Comparison of ENCODE assay signal across 30 cellular contexts in genomic region chr1:186492531-186493291, GRCh38. TPM values are rescaled to one million over a fixed set of nuclear protein-coding genes. Genes with fewer than 3 reads are reported as not detected.
DNase-seq lines count a peak whose midpoint lies in the region; ATAC-seq, FAIRE-seq and TF ChIP-seq lines count a peak whose summit lies in the region.
"Had no signal": no experiment of that assay in that cellular context is flagged by ENCODE, and none has a peak within 500 bp of the region (broad histone marks: within the 10 kb centered on the region; RNA-seq: fewer than 3 reads in every experiment).

No MANE protein-coding gene starts in this region.

- H3K9ac ChIP-seq in endothelial cell of umbilical vein (replicated peaks; ENCODE audit: extremely low read depth, insufficient read depth, low read length) = peak overlapping the region; percentile 62

- H3K4me3 Mint-ChIP-seq in WTC11 = no peak overlapping the region
- H3K4me3 Mint-ChIP-seq: activated CD4-positive, alpha-beta T cell treated with anti-CD3 and anti-CD28 coated beads for 36 hours; activated naive CD4-positive, alpha-beta T cell treated with anti-CD3 and anti-CD28 coated beads, Interleukin-2, amount 10 ng/mL, durations not matched to agents 7 days and 5 days; CD4-positive, alpha-beta memory T cell; natural killer cell treated with Interleukin-12 subunit alpha and Interleukin-12 subunit beta and Interleukin-15 and Interleukin-18, amount 100 ng/mL, for 72 hours had no signal

- H3K27me3 Mint-ChIP-seq in WTC11 (ENCODE audit: low read depth) = no peaks in the 10 kb centered on the region
- H3K27me3 Mint-ChIP-seq: activated CD4-positive, alpha-beta T cell treated with anti-CD3 and anti-CD28 coated beads for 36 hours; activated naive CD4-positive, alpha-beta T cell treated with anti-CD3 and anti-CD28 coated beads, Interleukin-2, amount 10 ng/mL, durations not matched to agents 7 days and 5 days; CD4-positive, alpha-beta memory T cell had no signal

- no peaks in the 10 kb centered on the region for H3K79me2 ChIP-seq in ACC112 (ENCODE audit: control insufficient read depth, insufficient read depth, low read length, unreplicated experiment)
- H3K79me2 ChIP-seq in endothelial cell of umbilical vein (ENCODE audit: control insufficient read depth, insufficient read depth, low read length) = no peaks in the 10 kb centered on the region

- peak overlapping the region; percentile 84 for H3K4me2 ChIP-seq in endothelial cell of umbilical vein (ENCODE audit: insufficient read depth, low read length)

- no peaks in the 10 kb centered on the region for H3K9me3 ChIP-seq in endothelial cell of umbilical vein (replicated peaks; ENCODE audit: control insufficient read depth, insufficient read depth, low read length)
- H3K9me3 ChIP-seq: pancreas, right atrium auricular region had no signal

- H3K36me3 ChIP-seq in ACC112 (ENCODE audit: insufficient read depth, low read length) = no peaks in the 10 kb centered on the region
- H3K36me3 ChIP-seq in endothelial cell of umbilical vein (ENCODE audit: control insufficient read depth in 2 of 2, extremely low read depth in 1 of 2, insufficient read depth in 2 of 2, low read length in 2 of 2) = no peaks in the 10 kb centered on the region
- H3K36me3 ChIP-seq: pancreas, right atrium auricular region had no signal

- H3K4me1 ChIP-seq in ACC112 (ENCODE audit: control insufficient read depth, insufficient read depth, low read length, unreplicated experiment) (peaks cover 31% of the 10 kb centered on the region), endothelial cell of umbilical vein (ENCODE audit: control insufficient read depth, extremely low read depth, insufficient read depth, low read length) (peaks cover 17% of the 10 kb centered on the region), foreskin keratinocyte (peaks cover 21% of the 10 kb centered on the region)
- H3K4me1 ChIP-seq: pancreas, right atrium auricular region had no signal

- no peak for TF ChIP-seq POLR2A in endothelial cell of umbilical vein (IDR thresholded peaks at IDR 0.05; ENCODE audit: low read depth, low read length)

- H3K36me3 Mint-ChIP-seq in WTC11 = no peaks in the 10 kb centered on the region
- H3K36me3 Mint-ChIP-seq: activated naive CD4-positive, alpha-beta T cell treated with anti-CD3 and anti-CD28 coated beads, Interleukin-2, amount 10 ng/mL, durations not matched to agents 7 days and 5 days; CD4-positive, alpha-beta memory T cell; natural killer cell treated with Interleukin-12 subunit alpha and Interleukin-12 subunit beta and Interleukin-15 and Interleukin-18, amount 100 ng/mL, for 72 hours had no signal

- no peak overlapping the region for H3K27ac Mint-ChIP-seq in WTC11
- H3K27ac Mint-ChIP-seq: activated CD4-positive, alpha-beta T cell treated with anti-CD3 and anti-CD28 coated beads for 36 hours; activated naive CD4-positive, alpha-beta T cell treated with anti-CD3 and anti-CD28 coated beads, Interleukin-2, amount 10 ng/mL, durations not matched to agents 7 days and 5 days; CD4-positive, alpha-beta memory T cell; natural killer cell treated with Interleukin-12 subunit alpha and Interleukin-12 subunit beta and Interleukin-15 and Interleukin-18, amount 100 ng/mL, for 72 hours had no signal

- BruUV-seq in endothelial cell of umbilical vein (replicated peaks; lab: Mats Ljungman, UMichigan) = no TSS peak

- peak; percentile 35 for DNase-seq in M059J (ENCODE audit: low read depth)
- peak; percentile 59 for DNase-seq in endothelial cell of umbilical vein (ENCODE audit: low read depth, low spot score)
- peak; percentile 48 for DNase-seq in non-pigmented ciliary epithelial cell (ENCODE audit: low read depth)
- DNase-seq in AG08396 (ENCODE audit: low spot score) = no peak
- no peak for DNase-seq in foreskin keratinocyte
- no peak for DNase-seq in WTC11 (ENCODE audit: low spot score)
- no peak for DNase-seq in ACHN
- DNase-seq: activated CD4-positive, alpha-beta T cell treated with anti-CD3 and anti-CD28 coated beads for 36 hours; activated CD8-positive, alpha-beta memory T cell treated with anti-CD3 and anti-CD28 coated beads for 24 hours; activated naive CD4-positive, alpha-beta T cell treated with anti-CD3 and anti-CD28 coated beads, Interleukin-2, amount 10 ng/mL, durations not matched to agents 7 days and 5 days; activated T-cell treated with anti-CD3 and anti-CD28 coated beads, Interleukin-2, amount 50 U/mL, for 48 hours; anterior cingulate cortex; CD4-positive, alpha-beta memory T cell; effector CD4-positive, alpha-beta T cell; GDM1; H7; left cardiac atrium; MV-4-11; NCI-H1694; NCI-H82; pancreas; stimulated activated CD8-positive, alpha-beta memory T cell treated with anti-CD3 and anti-CD28 coated beads, Interleukin-4, amount 100 ng/mL, for 48 hours had no signal

- in situ Hi-C loops in ACHN (cut with HindIII; ENCODE audit: low pct_ligation_motif_present, low pct_unique_long_range_greater_than_20kb, low sequenced_read_pairs) = no loop called here

- H3K9me1 ChIP-seq in endothelial cell of umbilical vein (replicated peaks; ENCODE audit: control insufficient read depth, extremely low read depth, insufficient read depth, low read length) = no peaks in the 10 kb centered on the region

- dilution Hi-C loops in endothelial cell of umbilical vein (cut with MboI; ENCODE audit: extremely low pct_ligation_motif_present, low sequenced_read_pairs) = no loop called here

- TF ChIP-seq CTCF in endothelial cell of umbilical vein (IDR thresholded peaks at IDR 0.05; ENCODE audit: extremely low read depth in 1 of 2, insufficient read depth in 1 of 2, low read depth in 1 of 2, low read length in 2 of 2) (no peak), foreskin keratinocyte (conservative IDR thresholded peaks at IDR 0.05) (no peak), WTC11 (IDR thresholded peaks at IDR 0.05) (no peak)

- CTCF ChIA-PET in endothelial cell of umbilical vein (lab: Charles Lee) = interaction anchor here (0.8 to 1.4 kb wide), 4 partner anchors 9 to 190 kb away, joined by 5 to 8 read pairs (median 7); no protein-coding TSS in a partner anchor
- CTCF ChIA-PET in WTC11 (lab: Charles Lee) = interaction anchor here (0.8 kb wide), 1 partner anchor 22 kb away, joined by 3 read pairs; no protein-coding TSS in a partner anchor

- H3K9me3 Mint-ChIP-seq in WTC11 = peaks cover 3% of the 10 kb centered on the region; the same call in 1 of the 2 replicates
- H3K9me3 Mint-ChIP-seq: activated naive CD4-positive, alpha-beta T cell treated with anti-CD3 and anti-CD28 coated beads, Interleukin-2, amount 10 ng/mL, durations not matched to agents 7 days and 5 days; natural killer cell treated with Interleukin-12 subunit alpha and Interleukin-12 subunit beta and Interleukin-15 and Interleukin-18, amount 100 ng/mL, for 72 hours had no signal

- H3K4me1 Mint-ChIP-seq in WTC11 = no peaks in the 10 kb centered on the region
- H3K4me1 Mint-ChIP-seq: activated naive CD4-positive, alpha-beta T cell treated with anti-CD3 and anti-CD28 coated beads, Interleukin-2, amount 10 ng/mL, durations not matched to agents 7 days and 5 days; CD4-positive, alpha-beta memory T cell had no signal

- ATAC-seq in foreskin keratinocyte (no peak), WTC11 (no peak)
- ATAC-seq: activated CD4-positive, alpha-beta T cell treated with anti-CD3 and anti-CD28 coated beads for 36 hours; esophagus mucosa; K562; left cardiac atrium; natural killer cell treated with Interleukin-12 subunit alpha and Interleukin-12 subunit beta and Interleukin-15 and Interleukin-18, amount 100 ng/mL, for 72 hours; pancreas; Right ventricle myocardium inferior had no signal

- no peaks in the 10 kb centered on the region for H4K20me1 ChIP-seq in endothelial cell of umbilical vein (replicated peaks; ENCODE audit: control insufficient read depth, extremely low read depth, insufficient read depth, low read length)

- peak overlapping the region; percentile 46 for H3K4me3 ChIP-seq in ACC112 (ENCODE audit: low read depth, low read length)
- H3K4me3 ChIP-seq in endothelial cell of umbilical vein (replicated peaks in 1 of 3; ENCODE audit: insufficient read depth in 1 of 3, low read depth in 1 of 3, low read length in 3 of 3) = peak overlapping the region in 1 of 3 experiments; percentile 35
- H3K4me3 ChIP-seq: K562, pancreas, right atrium auricular region had no signal

- POLR2A ChIA-PET in endothelial cell of umbilical vein (lab: Charles Lee) = no interaction called here
- POLR2A ChIA-PET in WTC11 (lab: Charles Lee) = no interaction called here

- peak; percentile 72 for FAIRE-seq in endothelial cell of umbilical vein (lab: Jason Lieb, UNC)
- FAIRE-seq: K562, pancreas had no signal

- intact Hi-C loops in endothelial cell of umbilical vein (cut with micrococcal nuclease) = no loop called here

- H2AFZ ChIP-seq in ACC112 (ENCODE audit: low read length, unreplicated experiment) (peak overlapping the region; percentile 88), endothelial cell of umbilical vein (ENCODE audit: low read depth, low read length) (peak overlapping the region; percentile 42)

- peak overlapping the region; percentile 53 for H3K27ac ChIP-seq in ACC112 (ENCODE audit: low read depth, low read length)
- H3K27ac ChIP-seq in endothelial cell of umbilical vein (ENCODE audit: insufficient read depth, low read depth, low read length) = peak overlapping the region; percentile 32
- no peak overlapping the region for H3K27ac ChIP-seq in foreskin keratinocyte
- H3K27ac ChIP-seq: pancreas, right atrium auricular region had no signal

- H3K27me3 ChIP-seq in ACC112 (ENCODE audit: insufficient read depth, low read length) = no peaks in the 10 kb centered on the region
- H3K27me3 ChIP-seq in endothelial cell of umbilical vein (ENCODE audit: control insufficient read depth in 2 of 2, insufficient read depth in 2 of 2, low read length in 2 of 2) = no peaks in the 10 kb centered on the region
- no peaks in the 10 kb centered on the region for H3K27me3 ChIP-seq in foreskin keratinocyte
- H3K27me3 ChIP-seq: pancreas, right atrium auricular region had no signal

TF ChIP-seq in endothelial cell of umbilical vein, 7 proteins besides CTCF, POLR2A, EP300 and RAD21 (continues in another document):
- peak; percentile 85 for TF ChIP-seq GATA2 (IDR thresholded peaks at IDR 0.05; ENCODE audit: insufficient read depth, insufficient read length, low read depth, low read length)

TF ChIP-seq in WTC11, 78 proteins besides CTCF, POLR2A, EP300 and RAD21 (continues in another document):
- TF ChIP-seq MYBL2 (CRISPR knock-in tag; IDR thresholded peaks at IDR 0.05) = no peak
- TF ChIP-seq ZNF396 (CRISPR knock-in tag; IDR thresholded peaks at IDR 0.05; ENCODE audit: borderline replicate concordance) = no peak

RNA-seq across cellular contexts. Expression of gene PDC, which starts 31.8 kb away (rescaled TPM):
- not detected in 2 replicates for total RNA-seq in M059J (2014; rRNA removed; shearing (Covaris generic))
- total RNA-seq in endothelial cell of umbilical vein = not detected in 2 replicates
- not detected in 2 replicates for polyA plus RNA-seq in endothelial cell of umbilical vein
- not detected in 2 replicates for polyA plus RNA-seq in endothelial cell of umbilical vein (2011; cell fraction: cytosol; rRNA removed)
- not detected in 2 replicates for polyA plus RNA-seq in endothelial cell of umbilical vein (2011; cell fraction: nucleus; rRNA removed)
- polyA plus RNA-seq in endothelial cell of umbilical vein (2012) = not detected in 2 replicates
- not detected in 2 replicates for polyA minus RNA-seq in endothelial cell of umbilical vein
- polyA minus RNA-seq in endothelial cell of umbilical vein (2011; cell fraction: cytosol; rRNA and poly(A)+ RNA removed) = not detected
- not detected in 2 replicates for polyA minus RNA-seq in endothelial cell of umbilical vein (2011; cell fraction: nucleus; rRNA and poly(A)+ RNA removed)
- total RNA-seq in foreskin keratinocyte = not detected in 2 replicates
- polyA plus RNA-seq in foreskin keratinocyte = not detected in 2 replicates
- not detected in 3 replicates for total RNA-seq in WTC11 (2021)
- total RNA-seq: activated CD4-positive, alpha-beta T cell treated with anti-CD3 and anti-CD28 coated beads for 36 hours; CD4-positive, alpha-beta memory T cell; cerebellum; esophagus mucosa; H7; K562; left cardiac atrium; natural killer cell treated with Interleukin-12 subunit alpha and Interleukin-12 subunit beta and Interleukin-15 and Interleukin-18, amount 100 ng/mL, for 72 hours; pancreas; right atrium auricular region; Right ventricle myocardium inferior; ureter had no signal
- polyA plus RNA-seq: CD4-positive, alpha-beta memory T cell; K562; pancreas had no signal

Comparison
In these comparisons a context has a peak if more than half of its experiments do, and no peak if none do; other contexts are left out.
1. DNase-seq: peak in M059J (single experiment), endothelial cell of umbilical vein (single experiment) and non-pigmented ciliary epithelial cell (single experiment); none in AG08396 (single experiment), foreskin keratinocyte (0 of 2), WTC11 (single experiment) and ACHN (single experiment).